28 cellular contexts compared by ENCODE assay signal in the genomic region with DNA sequence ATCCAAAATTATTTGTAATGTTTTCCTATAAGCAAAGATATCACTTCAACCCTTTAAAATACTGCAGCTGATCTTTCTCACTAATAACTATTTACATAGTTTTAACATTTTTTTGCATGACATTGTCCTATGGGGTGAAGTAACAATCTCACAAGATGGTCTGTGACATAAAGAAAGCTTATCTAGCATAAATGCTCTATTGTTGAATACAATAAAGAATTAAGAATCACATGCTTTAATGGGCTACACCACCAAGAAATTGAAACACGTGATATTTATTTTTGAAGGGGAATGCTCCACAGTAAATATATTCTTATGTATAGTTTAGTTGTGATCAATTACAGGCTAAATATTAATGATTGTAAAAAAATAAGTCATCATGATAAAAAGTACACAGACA.
DNase-seq lines count a peak whose midpoint lies in the region; TF ChIP-seq lines count a peak whose summit lies in the region.
"Had no signal": no experiment of that assay in that cellular context is flagged by ENCODE, and none has a peak within 500 bp of the region (broad histone marks: within the 10 kb centered on the region; RNA-seq: fewer than 3 reads in every experiment).

No MANE protein-coding gene starts in this region.

- in situ Hi-C loops in SK-MEL-5 (cut with HindIII; ENCODE audit: low pct_unique_long_range_greater_than_20kb, low sequenced_read_pairs), result no loop called here

- no peak for TF ChIP-seq CTCF in osteocyte (IDR thresholded peaks at IDR 0.05)

- H3K36me3 Mint-ChIP-seq in osteocyte (ENCODE audit: unreplicated experiment), result no peaks in the 10 kb centered on the region
- H3K36me3 Mint-ChIP-seq: CD14-positive monocyte; CD4-positive, alpha-beta memory T cell; CD4-positive, CD25-positive, alpha-beta regulatory T cell; CD8-positive, alpha-beta memory T cell; CD8-positive, alpha-beta T cell had no signal

- peaks cover 24% of the 10 kb centered on the region for H3K9me3 Mint-ChIP-seq in osteocyte (ENCODE audit: unreplicated experiment)

- no peaks in the 10 kb centered on the region for H3K27me3 Mint-ChIP-seq in osteocyte (ENCODE audit: unreplicated experiment)
- H3K27me3 Mint-ChIP-seq: B cell; CD4-positive, alpha-beta memory T cell; CD4-positive, alpha-beta T cell; CD4-positive, CD25-positive, alpha-beta regulatory T cell; CD8-positive, alpha-beta memory T cell had no signal

- no peaks in the 10 kb centered on the region for H3K4me1 Mint-ChIP-seq in osteocyte (ENCODE audit: unreplicated experiment)
- H3K4me1 Mint-ChIP-seq: B cell; CD14-positive monocyte; CD4-positive, alpha-beta memory T cell; CD4-positive, CD25-positive, alpha-beta regulatory T cell; CD8-positive, alpha-beta memory T cell had no signal

- DNase-seq in COLO829 (ENCODE audit: low spot score) (peak; percentile 17), SK-MEL-5 (ENCODE audit: low read depth, low spot score) (peak; percentile 53), foreskin melanocyte (peak; percentile 74), AG08395 (ENCODE audit: low spot score) (no peak), NCI-H1417 treated with DMSO at 0.1 percent for 48 hours (lab: John Stamatoyannopoulos, UW) (no peak), osteocyte (ENCODE audit: extremely low spot score, unreplicated experiment) (no peak)
- DNase-seq: 8988T; ACHN; AML-193; BE2C; C1 segment of cervical spinal cord; Caco-2; Calu3; CD4-positive, alpha-beta memory T cell; CD4-positive, alpha-beta T cell; CD4-positive, CD25-positive, alpha-beta regulatory T cell; CD8-positive, alpha-beta memory T cell; CD8-positive, alpha-beta T cell; COR-L47; DMS 273 treated with DMSO at 0.1 percent for 48 hours; DMS153; DMS53; DMS79; DMS79 treated with DMSO at 0.1 percent for 48 hours; DND-41; EL had no signal

- H3K27ac Mint-ChIP-seq in osteocyte (ENCODE audit: unreplicated experiment), result no peak overlapping the region
- H3K27ac Mint-ChIP-seq: B cell; CD14-positive monocyte; CD4-positive, alpha-beta memory T cell; CD4-positive, alpha-beta T cell; CD4-positive, CD25-positive, alpha-beta regulatory T cell; CD8-positive, alpha-beta memory T cell; CD8-positive, alpha-beta T cell had no signal

- no peak overlapping the region for H3K4me3 Mint-ChIP-seq in osteocyte (ENCODE audit: unreplicated experiment)
- H3K4me3 Mint-ChIP-seq: B cell; CD14-positive monocyte; CD4-positive, alpha-beta memory T cell; CD4-positive, alpha-beta T cell; CD4-positive, CD25-positive, alpha-beta regulatory T cell; CD8-positive, alpha-beta memory T cell; CD8-positive, alpha-beta T cell had no signal

Comparison
In these comparisons a context has a peak if more than half of its experiments do, and no peak if none do; other contexts are left out.
1. DNase-seq: peak in COLO829 (single experiment), SK-MEL-5 (single experiment) and foreskin melanocyte (single experiment); none in AG08395 (single experiment), NCI-H1417 treated with DMSO at 0.1 percent for 48 hours (single experiment) and osteocyte (single experiment).